8 cellular contexts compared by ENCODE assay signal in genomic region chr16:2682209-2683021, GRCh38. TPM values are rescaled to one million over a fixed set of nuclear protein-coding genes. Genes with fewer than 3 reads are reported as not detected.
DNase-seq lines count a peak whose midpoint lies in the region; ATAC-seq lines count a peak whose summit lies in the region.

Gene KCTD5, plus strand, starts transcription at chr16:2682523. Its CDS starts 26 bp downstream, at chr16:2682549.

- CTCF ChIA-PET in CD4-positive, alpha-beta memory T cell (lab: Charles Lee; ENCODE audit: partially characterized antibody) = interaction anchor here (0.5 kb wide), 1 partner anchor 260 kb away, joined by 4 read pairs; no protein-coding TSS in a partner anchor

- intact Hi-C loops in CD4-positive, alpha-beta memory T cell (cut with micrococcal nuclease) = loop anchor here (1.0 kb wide), 4 partner anchors 9 to 186 kb away; partner anchors contain the start of gene SRRM2

- peaks cover 3 to 4% of the 10 kb centered on the region in 2 donors for H3K36me3 Mint-ChIP-seq in CD4-positive, alpha-beta memory T cell

- H3K9me3 Mint-ChIP-seq in CD4-positive, alpha-beta memory T cell = no peaks in the 10 kb centered on the region

- peak; percentile 38 for ATAC-seq in GM19468 (IDR thresholded peaks at IDR 0.05; ENCODE audit: extremely low read depth, unreplicated experiment)

- H3K9me3 ChIP-seq in CD4-positive, alpha-beta memory T cell (ENCODE audit: control insufficient read depth in 1 of 2, low read length in 2 of 2) = no peaks in the 10 kb centered on the region
- no peaks in the 10 kb centered on the region for H3K9me3 ChIP-seq in effector memory CD4-positive, alpha-beta T cell (ENCODE audit: control insufficient read depth, low read length)

- DNase-seq in CD4-positive, alpha-beta memory T cell = peak; percentile 94 to 95 (median 94)
- DNase-seq in HT1080 (ENCODE audit: low read depth) (peak; percentile 90), NOMO-1 treated with DMSO at 0.1 percent for 48 hours (lab: John Stamatoyannopoulos, UW; ENCODE audit: unreplicated experiment) (peak; percentile 94), medulla oblongata (ENCODE audit: extremely low spot score) (peak; percentile 98)
- DNase-seq in activated CD8-positive, alpha-beta memory T cell treated with anti-CD3 and anti-CD28 coated beads for 4 hours (ENCODE audit: low read depth in 2 of 2) = peak; percentile 94 to 95
- DNase-seq in effector memory CD4-positive, alpha-beta T cell = peak; percentile 91 to 94 (median 91)
- peak; percentile 95 to 96 (median 96) for DNase-seq in stimulated activated CD4-positive, alpha-beta T cell treated with anti-CD3 and anti-CD28 coated beads, TNF-alpha, amount 100 ng/mL, for 48 hours (ENCODE audit: low read depth in 3 of 3)

- no peaks in the 10 kb centered on the region for H3K27me3 Mint-ChIP-seq in CD4-positive, alpha-beta memory T cell

- H3K4me3 ChIP-seq in CD4-positive, alpha-beta memory T cell (ENCODE audit: low read length in 2 of 2) = peak within 1 kb of the TSS; percentile 96 to 98
- peak within 1 kb of the TSS; percentile 99 for H3K4me3 ChIP-seq in effector memory CD4-positive, alpha-beta T cell (ENCODE audit: insufficient read depth, low read depth, low read length, poor library complexity, severe bottlenecking)

- H3K4me3 Mint-ChIP-seq in CD4-positive, alpha-beta memory T cell = peak within 1 kb of the TSS; percentile 92 to 97 (median 94)

- peak within 1 kb of the TSS; percentile 87 to 96 (median 95) for H3K27ac Mint-ChIP-seq in CD4-positive, alpha-beta memory T cell

- no peaks in the 10 kb centered on the region for H3K36me3 ChIP-seq in CD4-positive, alpha-beta memory T cell (ENCODE audit: insufficient read depth, low read length)
- H3K36me3 ChIP-seq in effector memory CD4-positive, alpha-beta T cell (ENCODE audit: control insufficient read depth, insufficient read depth, low read length) = no peaks in the 10 kb centered on the region

- H3K27me3 ChIP-seq in CD4-positive, alpha-beta memory T cell (ENCODE audit: insufficient read depth, low read length) = no peaks in the 10 kb centered on the region
- no peaks in the 10 kb centered on the region for H3K27me3 ChIP-seq in effector memory CD4-positive, alpha-beta T cell (replicated peaks; ENCODE audit: control insufficient read depth, insufficient read depth, low read length, poor library complexity, severe bottlenecking)

- POLR2A ChIA-PET in CD4-positive, alpha-beta memory T cell (lab: Charles Lee; ENCODE audit: partially characterized antibody) = interaction anchor here (0.6 to 1.7 kb wide), 20 partner anchors 8 to 976 kb away, joined by 3 to 36 read pairs (median 5); partner anchors contain the start of genes CEMP1, ELOB, FLYWCH1 and FLYWCH2

- peaks cover 15 to 30% (median 24%) of the 10 kb centered on the region in 4 donors for H3K4me1 Mint-ChIP-seq in CD4-positive, alpha-beta memory T cell

- H3K27ac ChIP-seq in CD4-positive, alpha-beta memory T cell (ENCODE audit: low read depth, low read length) = peak within 1 kb of the TSS; percentile 79
- peak within 1 kb of the TSS; percentile 74 for H3K27ac ChIP-seq in effector memory CD4-positive, alpha-beta T cell (ENCODE audit: insufficient read depth, low read length, poor library complexity, severe bottlenecking)

- H3K4me1 ChIP-seq in CD4-positive, alpha-beta memory T cell (ENCODE audit: insufficient read depth, low read length) = peaks cover 34% of the 10 kb centered on the region
- peaks cover 19% of the 10 kb centered on the region for H3K4me1 ChIP-seq in effector memory CD4-positive, alpha-beta T cell (ENCODE audit: control insufficient read depth, insufficient read depth, low read length, poor library complexity, severe bottlenecking)

RNA-seq across cellular contexts. Expression of gene KCTD5, which starts in this region (rescaled TPM):
- 10 to 100 TPM; 26.7 to 27.1 TPM for total RNA-seq in CD4-positive, alpha-beta memory T cell
- 10 to 100 TPM; 19.6 to 22.5 TPM for polyA plus RNA-seq in CD4-positive, alpha-beta memory T cell
- 45.4 and 61.4 TPM in 2 replicates for total RNA-seq in HT1080 (2014; rRNA removed; shearing (Covaris generic))
- 36.9 and 41.4 TPM in 2 replicates for polyA plus RNA-seq in HT1080 (2015; cell fraction: cytosol; rRNA removed)
- polyA plus RNA-seq in HT1080 (2015; cell fraction: nucleus; rRNA removed) = 25.2 and 29.6 TPM in 2 replicates

Comparison
In these comparisons a context has a peak if more than half of its experiments do, and no peak if none do; other contexts are left out.
1. Peak in every context shown above with its lines: DNase-seq, ATAC-seq, H3K4me3 ChIP-seq and H3K27ac ChIP-seq.